In genomic region chr21:37484535-37485474, GRCh38 we compare ENCODE assay signal across 16 cellular contexts.
DNase-seq lines count a peak whose midpoint lies in the region; ATAC-seq, FAIRE-seq and TF ChIP-seq lines count a peak whose summit lies in the region.
"Had no signal": no experiment of that assay in that cellular context is flagged by ENCODE, and none has a peak within 500 bp of the region (broad histone marks: within the 10 kb centered on the region; RNA-seq: fewer than 3 reads in every experiment).

No MANE protein-coding gene starts in this region.

- in situ Hi-C loops in G401 (cut with HindIII; ENCODE audit: low sequenced_read_pairs) = no loop called here

- H3K4me3 Mint-ChIP-seq in immature natural killer cell = no peak overlapping the region

- H3K36me3 Mint-ChIP-seq in immature natural killer cell = peaks cover 6 to 25% (median 8%) of the 10 kb centered on the region in 3 donors

- peaks cover 7 to 53% of the 10 kb centered on the region in 2 donors for H3K4me1 Mint-ChIP-seq in immature natural killer cell

- H3K27ac Mint-ChIP-seq in immature natural killer cell = peak overlapping the region in 4 of 6 donors; percentile 34 to 78 (median 52)

- peaks cover 0 to 3% (median 2%) of the 10 kb centered on the region in 3 donors for H3K27me3 Mint-ChIP-seq in immature natural killer cell (ENCODE audit: low read depth in 3 of 3)
- H3K27me3 Mint-ChIP-seq: naive B cell had no signal

- ATAC-seq in HG03045 (IDR thresholded peaks at IDR 0.05; ENCODE audit: unreplicated experiment) (no peak), GM21526 (IDR thresholded peaks at IDR 0.05; ENCODE audit: low FRiP score, unreplicated experiment) (no peak)

- no peak for FAIRE-seq in bronchial epithelial cell (lab: Jason Lieb, UNC)
- FAIRE-seq: TTC549 had no signal

- no peaks in the 10 kb centered on the region for H3K9me3 Mint-ChIP-seq in immature natural killer cell
- H3K9me3 Mint-ChIP-seq: naive B cell had no signal

- H3K36me3 ChIP-seq in bronchial epithelial cell (ENCODE audit: control insufficient read depth, insufficient read depth, low read length) = peaks cover 3% of the 10 kb centered on the region

- no peaks in the 10 kb centered on the region for H3K27me3 ChIP-seq in bronchial epithelial cell (ENCODE audit: control insufficient read depth, insufficient read depth, low read length)

- TF ChIP-seq CTCF in bronchial epithelial cell (IDR thresholded peaks at IDR 0.05; ENCODE audit: insufficient read depth, low read length, severe bottlenecking) = no peak

- no peak overlapping the region for H3K4me3 ChIP-seq in bronchial epithelial cell (ENCODE audit: low read depth, low read length)

- DNase-seq in Ammon's horn (ENCODE audit: low spot score) (peak; percentile 14), G401 (ENCODE audit: low spot score) (peak; percentile 37), bronchial epithelial cell (ENCODE audit: low read depth) (peak; percentile 61), immature natural killer cell (no peak), NCI-H345 (lab: John Stamatoyannopoulos, UW) (no peak)
- DNase-seq: activated CD8-positive, alpha-beta memory T cell treated with anti-CD3 and anti-CD28 coated beads for 24 hours; activated gamma-delta T cell; AML-193; DMS53; naive B cell; NCI-H1417 treated with DMSO at 0.1 percent for 48 hours; NCI-H226; stimulated activated CD4-positive, alpha-beta T cell treated with anti-CD3 and anti-CD28 coated beads, Interleukin-15, amount 100 ng/mL, for 24 hours had no signal

Comparison
In these comparisons a context has a peak if more than half of its experiments do, and no peak if none do; other contexts are left out.
1. DNase-seq: peak in Ammon's horn (single experiment), G401 (single experiment) and bronchial epithelial cell (single experiment); none in immature natural killer cell (0 of 3) and NCI-H345 (single experiment).